Comparison of ENCODE assay signal across 1 cellular context in genomic region chr1:85201340-85202091, GRCh38.
TF ChIP-seq lines count a peak whose summit lies in the region.

No MANE protein-coding gene starts in this region.

TF ChIP-seq in HepG2, 621 proteins besides CTCF, POLR2A, EP300 and RAD21 (continued from another document and continues in another):
- TF ChIP-seq ZHX1 (CRISPR knock-in tag; IDR thresholded peaks at IDR 0.05; ENCODE audit: low read depth) (0 out of 2 replicates have a peak, but pooled peaks have one; percentile 36), ZNF121 (CRISPR knock-in tag; IDR thresholded peaks at IDR 0.05) (no peak), UBTF (CRISPR knock-in tag; IDR thresholded peaks at IDR 0.05) (peak; percentile 2; the same call in 1 of the 2 replicates), ZNF563 (CRISPR knock-in tag; IDR thresholded peaks at IDR 0.05) (peak; percentile 60; the same call in 1 of the 2 replicates), E2F2 (CRISPR knock-in tag; IDR thresholded peaks at IDR 0.05; ENCODE audit: borderline replicate concordance) (no peak), KAT7 (CRISPR knock-in tag; IDR thresholded peaks at IDR 0.05; ENCODE audit: borderline replicate concordance) (no peak), PATZ1 (CRISPR knock-in tag; IDR thresholded peaks at IDR 0.05) (peak; percentile 42; the same call in 1 of the 2 replicates), REPIN1 (CRISPR knock-in tag; IDR thresholded peaks at IDR 0.05; ENCODE audit: borderline replicate concordance, low read depth) (peak; percentile 11; the same call in 1 of the 2 replicates), USF2 (IDR thresholded peaks at IDR 0.05; ENCODE audit: low read depth, low read length) (no peak), USF2 (CRISPR knock-in tag; IDR thresholded peaks at IDR 0.05; ENCODE audit: borderline replicate concordance) (no peak), ZNF280D (CRISPR knock-in tag; IDR thresholded peaks at IDR 0.05) (no peak; the same call in 1 of the 2 replicates), PAXIP1 (CRISPR knock-in tag; conservative IDR thresholded peaks at IDR 0.05) (no peak), HNRNPLL (IDR thresholded peaks at IDR 0.05; ENCODE audit: low read depth, low read length, poor library complexity, severe bottlenecking) (peak; percentile 52), ZFP1 (CRISPR knock-in tag; IDR thresholded peaks at IDR 0.05) (no peak), ZNF781 (CRISPR knock-in tag; IDR thresholded peaks at IDR 0.05; ENCODE audit: borderline replicate concordance, not compliant biosample characterization) (no peak), ZNF446 (CRISPR knock-in tag; IDR thresholded peaks at IDR 0.05) (peak; percentile 20; the same call in 1 of the 2 replicates), GPN1 (CRISPR knock-in tag; IDR thresholded peaks at IDR 0.05; ENCODE audit: borderline replicate concordance) (no peak), ZBTB3 (CRISPR knock-in tag; IDR thresholded peaks at IDR 0.05; ENCODE audit: borderline replicate concordance, low read depth) (no peak; the same call in 1 of the 2 replicates), ZNF136 (CRISPR knock-in tag; IDR thresholded peaks at IDR 0.05; ENCODE audit: low read depth) (no peak), ZNF138 (CRISPR knock-in tag; IDR thresholded peaks at IDR 0.05; ENCODE audit: low read depth) (no peak), SAFB2 (CRISPR knock-in tag; IDR thresholded peaks at IDR 0.05; ENCODE audit: borderline replicate concordance, low read depth) (0 out of 2 replicates have a peak, but pooled peaks have one; percentile 13), ZNF362 (CRISPR knock-in tag; IDR thresholded peaks at IDR 0.05; ENCODE audit: borderline replicate concordance) (no peak), ATAD3A (CRISPR knock-in tag; IDR thresholded peaks at IDR 0.05) (no peak), ZNF160 (CRISPR knock-in tag; IDR thresholded peaks at IDR 0.05) (no peak), ZNF740 (CRISPR knock-in tag; IDR thresholded peaks at IDR 0.05) (no peak), ARNT (IDR thresholded peaks at IDR 0.05) (no peak), ZFX (CRISPR knock-in tag; IDR thresholded peaks at IDR 0.05; ENCODE audit: low read depth) (0 out of 2 replicates have a peak, but pooled peaks have one; percentile 2), ZNF83 (CRISPR knock-in tag; IDR thresholded peaks at IDR 0.05; ENCODE audit: borderline replicate concordance) (no peak), PTBP1 (IDR thresholded peaks at IDR 0.05; ENCODE audit: low read depth, low read length, poor library complexity, severe bottlenecking) (no peak), ELF1 (CRISPR knock-in tag; IDR thresholded peaks at IDR 0.05) (no peak)
